In genomic region chr2:69177785-69178636, GRCh38 we compare ENCODE assay signal across 1 cellular context.
TF ChIP-seq lines count a peak whose summit lies in the region.

No MANE protein-coding gene starts in this region.

TF ChIP-seq in H1, 55 proteins besides CTCF, POLR2A, EP300 and RAD21 (continued from another document):
- TF ChIP-seq, protein P1, sequence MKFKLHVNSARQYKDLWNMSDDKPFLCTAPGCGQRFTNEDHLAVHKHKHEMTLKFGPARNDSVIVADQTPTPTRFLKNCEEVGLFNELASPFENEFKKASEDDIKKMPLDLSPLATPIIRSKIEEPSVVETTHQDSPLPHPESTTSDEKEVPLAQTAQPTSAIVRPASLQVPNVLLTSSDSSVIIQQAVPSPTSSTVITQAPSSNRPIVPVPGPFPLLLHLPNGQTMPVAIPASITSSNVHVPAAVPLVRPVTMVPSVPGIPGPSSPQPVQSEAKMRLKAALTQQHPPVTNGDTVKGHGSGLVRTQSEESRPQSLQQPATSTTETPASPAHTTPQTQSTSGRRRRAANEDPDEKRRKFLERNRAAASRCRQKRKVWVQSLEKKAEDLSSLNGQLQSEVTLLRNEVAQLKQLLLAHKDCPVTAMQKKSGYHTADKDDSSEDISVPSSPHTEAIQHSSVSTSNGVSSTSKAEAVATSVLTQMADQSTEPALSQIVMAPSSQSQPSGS (IDR thresholded peaks at IDR 0.05; ENCODE audit: low read length) = peak; percentile 59
- no peak for TF ChIP-seq SIRT6 (IDR thresholded peaks at IDR 0.05; ENCODE audit: low read length)
- TF ChIP-seq KDM4A (IDR thresholded peaks at IDR 0.05; ENCODE audit: low read depth, low read length, severe bottlenecking) = no peak
- TF ChIP-seq SRF (IDR thresholded peaks at IDR 0.05; ENCODE audit: low read depth, low read length) = no peak
- no peak for TF ChIP-seq BACH1 (IDR thresholded peaks at IDR 0.05; ENCODE audit: low read length)
- TF ChIP-seq ATF3 (IDR thresholded peaks at IDR 0.05; ENCODE audit: insufficient read depth, low read depth, low read length) = no peak
- TF ChIP-seq CHD7 (IDR thresholded peaks at IDR 0.05; ENCODE audit: insufficient replicate concordance, low read length) = no peak
- 0 out of 2 replicates have a peak, but pooled peaks have one; percentile 56 for TF ChIP-seq SP4 (IDR thresholded peaks at IDR 0.05; ENCODE audit: low read length)
- TF ChIP-seq TAF1 (IDR thresholded peaks at IDR 0.05; ENCODE audit: low read depth, low read length) = peak; percentile 87
- TF ChIP-seq CBX5 (IDR thresholded peaks at IDR 0.05; ENCODE audit: low read depth, low read length) = no peak
- TF ChIP-seq RBBP5 (IDR thresholded peaks at IDR 0.05; ENCODE audit: borderline replicate concordance, low read depth, low read length) = peak; percentile 59; the same call in 1 of the 2 replicates
- no peak for TF ChIP-seq EZH2 (IDR thresholded peaks at IDR 0.05; ENCODE audit: low read depth, low read length, severe bottlenecking)
- TF ChIP-seq MAX (IDR thresholded peaks at IDR 0.05) = peak; percentile 91
- TF ChIP-seq TCF12 (IDR thresholded peaks at IDR 0.05; ENCODE audit: low read depth, low read length) = no peak
- peak; percentile 61; the same call in 1 of the 2 replicates for TF ChIP-seq JUND (IDR thresholded peaks at IDR 0.05; ENCODE audit: low read length)
- TF ChIP-seq BCL11A (IDR thresholded peaks at IDR 0.05; ENCODE audit: low read depth in 2 of 2, low read length in 2 of 2) = no peak
- peak; percentile 35; the same call in 1 of the 2 replicates for TF ChIP-seq PHF8 (conservative IDR thresholded peaks at IDR 0.05; ENCODE audit: low read depth, low read length)
- TF ChIP-seq CTBP2 (IDR thresholded peaks at IDR 0.05; ENCODE audit: borderline replicate concordance, insufficient read depth, insufficient read length, low read length) = no peak
- TF ChIP-seq, protein P2, sequence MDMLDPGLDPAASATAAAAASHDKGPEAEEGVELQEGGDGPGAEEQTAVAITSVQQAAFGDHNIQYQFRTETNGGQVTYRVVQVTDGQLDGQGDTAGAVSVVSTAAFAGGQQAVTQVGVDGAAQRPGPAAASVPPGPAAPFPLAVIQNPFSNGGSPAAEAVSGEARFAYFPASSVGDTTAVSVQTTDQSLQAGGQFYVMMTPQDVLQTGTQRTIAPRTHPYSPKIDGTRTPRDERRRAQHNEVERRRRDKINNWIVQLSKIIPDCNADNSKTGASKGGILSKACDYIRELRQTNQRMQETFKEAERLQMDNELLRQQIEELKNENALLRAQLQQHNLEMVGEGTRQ (IDR thresholded peaks at IDR 0.05; ENCODE audit: low read length) = no peak
- no peak for TF ChIP-seq SP2 (IDR thresholded peaks at IDR 0.05; ENCODE audit: low read length)
- TF ChIP-seq SUZ12 (IDR thresholded peaks at IDR 0.05; ENCODE audit: low read length) = no peak
- TF ChIP-seq GTF2F1 (IDR thresholded peaks at IDR 0.05; ENCODE audit: borderline replicate concordance, low read depth, low read length) = peak; percentile 57; the same call in 1 of the 2 replicates
- peak; percentile 65; the same call in 1 of the 2 replicates for TF ChIP-seq KDM1A (IDR thresholded peaks at IDR 0.05; ENCODE audit: borderline replicate concordance, low read length)
- 0 out of 2 replicates have a peak, but pooled peaks have one; percentile 28 for TF ChIP-seq SP1 (IDR thresholded peaks at IDR 0.05; ENCODE audit: low read depth, low read length)
- TF ChIP-seq CBX8 (IDR thresholded peaks at IDR 0.05; ENCODE audit: borderline replicate concordance, low read depth, low read length) = no peak
- peak; percentile 75 for TF ChIP-seq TEAD4 (IDR thresholded peaks at IDR 0.05; ENCODE audit: low read depth, low read length)
- peak; percentile 59 for TF ChIP-seq E2F6 (IDR thresholded peaks at IDR 0.05)
- TF ChIP-seq BRCA1 (IDR thresholded peaks at IDR 0.05; ENCODE audit: low read depth, low read length) = no peak
- peak; percentile 81 for TF ChIP-seq ASH2L (IDR thresholded peaks at IDR 0.05; ENCODE audit: low read length)
- peak; percentile 45; the same call in 1 of the 2 replicates for TF ChIP-seq YY1 (IDR thresholded peaks at IDR 0.05; ENCODE audit: low read depth, low read length)
- TF ChIP-seq NANOG (IDR thresholded peaks at IDR 0.05; ENCODE audit: insufficient read depth, low read depth, low read length, poor library complexity, severe bottlenecking) = peak; percentile 61
- TF ChIP-seq CHD1 (IDR thresholded peaks at IDR 0.05; ENCODE audit: low read depth, low read length) = no peak
- TF ChIP-seq RXRA (IDR thresholded peaks at IDR 0.05; ENCODE audit: insufficient read depth, low read depth, low read length) = no peak
- peak; percentile 74 for TF ChIP-seq TBP (IDR thresholded peaks at IDR 0.05; ENCODE audit: low read depth, low read length)
- no peak for TF ChIP-seq KDM5A (IDR thresholded peaks at IDR 0.05; ENCODE audit: low read length)
- peak; percentile 99 for TF ChIP-seq CEBPB (IDR thresholded peaks at IDR 0.05; ENCODE audit: low read depth, low read length)
- TF ChIP-seq MAFK (IDR thresholded peaks at IDR 0.05; ENCODE audit: low read depth, low read length) = no peak
- no peak for TF ChIP-seq POU5F1 (IDR thresholded peaks at IDR 0.05; ENCODE audit: low read depth, low read length)
- no peak for TF ChIP-seq HDAC6 (IDR thresholded peaks at IDR 0.05; ENCODE audit: low read depth, low read length)
- no peak for TF ChIP-seq SIX5 (IDR thresholded peaks at IDR 0.05; ENCODE audit: low read depth, low read length)
- no peak for TF ChIP-seq RNF2 (IDR thresholded peaks at IDR 0.05; ENCODE audit: borderline replicate concordance, low read depth, low read length, missing control alignments, poor library complexity, severe bottlenecking)
- no peak for TF ChIP-seq ZNF274 (IDR thresholded peaks at IDR 0.05; ENCODE audit: borderline replicate concordance, extremely low read depth, low read length)
- no peak for TF ChIP-seq FOSL1 (IDR thresholded peaks at IDR 0.05; ENCODE audit: insufficient read depth, low read depth, low read length)
- no peak for TF ChIP-seq GABPA (IDR thresholded peaks at IDR 0.05; ENCODE audit: borderline replicate concordance, insufficient read depth, low read length)
